8 cellular contexts compared by ENCODE assay signal in genomic region chr15:41904487-41905359, GRCh38. TPM values are rescaled to one million over a fixed set of nuclear protein-coding genes. Genes with fewer than 3 reads are reported as not detected.
A peak's percentile ranks its signal among the peaks of the same experiment; 100 is the strongest.
DNase-seq lines count a peak whose midpoint lies in the region; ATAC-seq and TF ChIP-seq lines count a peak whose summit lies in the region.

No MANE protein-coding gene starts in this region.

- no peak overlapping the region for H3K4me2 ChIP-seq in OCI-LY3 (ENCODE audit: low read length)

- peaks cover 0 to 36% (median 17%) of the 10 kb centered on the region in 3 donors for H3K36me3 Mint-ChIP-seq in naive thymus-derived CD8-positive, alpha-beta T cell

- H3K9me3 Mint-ChIP-seq in naive thymus-derived CD8-positive, alpha-beta T cell: peaks cover 0 to 1% (median 0%) of the 10 kb centered on the region in 9 donors

- H3K9ac ChIP-seq in OCI-LY3 (ENCODE audit: low read length): no peak overlapping the region

- H2AFZ ChIP-seq in OCI-LY3 (ENCODE audit: low read depth, low read length): no peak overlapping the region

- ATAC-seq in HG03135 (IDR thresholded peaks at IDR 0.05; ENCODE audit: unreplicated experiment) (peak; percentile 57), HG02852 (IDR thresholded peaks at IDR 0.05; ENCODE audit: unreplicated experiment) (no peak)
- peak; percentile 88 to 93 for ATAC-seq in naive thymus-derived CD8-positive, alpha-beta T cell

- no peak overlapping the region for H3K4me3 Mint-ChIP-seq in naive thymus-derived CD8-positive, alpha-beta T cell

- H3K79me2 ChIP-seq in OCI-LY3 (ENCODE audit: low read length): no peaks in the 10 kb centered on the region

- H3K4me1 ChIP-seq in OCI-LY3 (ENCODE audit: low read length): no peaks in the 10 kb centered on the region; the same call in 1 of the 2 replicates

- H3K9me3 ChIP-seq in OCI-LY3 (ENCODE audit: insufficient read depth, low read length): no peaks in the 10 kb centered on the region

- H3K36me3 ChIP-seq in OCI-LY3 (replicated peaks; ENCODE audit: low read depth, low read length): peaks cover 42% of the 10 kb centered on the region

- no peaks in the 10 kb centered on the region for H3K27me3 ChIP-seq in OCI-LY3 (ENCODE audit: low read depth, low read length)

- DNase-seq in DMS53 (lab: John Stamatoyannopoulos, UW) (peak; percentile 70), epithelial cell of proximal tubule (ENCODE audit: low read depth) (no peak)
- peak; percentile 81 for DNase-seq in activated CD8-positive, alpha-beta memory T cell treated with anti-CD3 and anti-CD28 coated beads, Interleukin-2, amount 50 U/mL, for 48 hours
- DNase-seq in naive thymus-derived CD8-positive, alpha-beta T cell: peak; percentile 43 to 83 (median 68)
- DNase-seq in stimulated activated naive CD4-positive, alpha-beta T cell treated with Interleukin-2 at 50 U/mL for 16 hours (lab: John Stamatoyannopoulos, UW): peak; percentile 43

- H3K4me3 ChIP-seq in OCI-LY3 (ENCODE audit: low read length) (no peak overlapping the region), epithelial cell of proximal tubule (ENCODE audit: low read depth, low read length) (no peak overlapping the region)

- peaks cover 6 to 10% (median 7%) of the 10 kb centered on the region in 4 donors for H3K4me1 Mint-ChIP-seq in naive thymus-derived CD8-positive, alpha-beta T cell

- TF ChIP-seq CTCF in OCI-LY3 (IDR thresholded peaks at IDR 0.05; ENCODE audit: low read depth, low read length) (peak; percentile 77), epithelial cell of proximal tubule (conservative IDR thresholded peaks at IDR 0.05; ENCODE audit: low read depth, low read length) (peak; percentile 91)

- no peaks in the 10 kb centered on the region for H3K27me3 Mint-ChIP-seq in naive thymus-derived CD8-positive, alpha-beta T cell

- no peak overlapping the region for H3K27ac ChIP-seq in OCI-LY3 (ENCODE audit: low read length)

- POLR2A ChIA-PET in naive thymus-derived CD8-positive, alpha-beta T cell (lab: Charles Lee): interaction anchor here (0.6 to 2.9 kb wide), 8 partner anchors 10 to 131 kb away, joined by 3 to 13 read pairs (median 4); partner anchors contain the start of gene MAPKBP1

- H4K20me1 ChIP-seq in OCI-LY3 (ENCODE audit: insufficient read depth, low read length): peaks cover 19% of the 10 kb centered on the region

- H3K27ac Mint-ChIP-seq in naive thymus-derived CD8-positive, alpha-beta T cell: peak overlapping the region in 9 of 10 donors; percentile 19 to 93 (median 72)

RNA-seq across cellular contexts. Expression of gene SPTBN5, which starts 10.9 kb away (rescaled TPM):
- total RNA-seq in epithelial cell of proximal tubule: 0.51 and 0.63 TPM in 2 replicates
- under 1 TPM; 0.81 to 0.96 TPM for total RNA-seq in naive thymus-derived CD8-positive, alpha-beta T cell
- under 1 TPM in 1 of 3 donors, not detected in 2; 0.02 TPM for polyA plus RNA-seq in naive thymus-derived CD8-positive, alpha-beta T cell
